Comparison of ENCODE assay signal across 1 cellular context in the genomic region with DNA sequence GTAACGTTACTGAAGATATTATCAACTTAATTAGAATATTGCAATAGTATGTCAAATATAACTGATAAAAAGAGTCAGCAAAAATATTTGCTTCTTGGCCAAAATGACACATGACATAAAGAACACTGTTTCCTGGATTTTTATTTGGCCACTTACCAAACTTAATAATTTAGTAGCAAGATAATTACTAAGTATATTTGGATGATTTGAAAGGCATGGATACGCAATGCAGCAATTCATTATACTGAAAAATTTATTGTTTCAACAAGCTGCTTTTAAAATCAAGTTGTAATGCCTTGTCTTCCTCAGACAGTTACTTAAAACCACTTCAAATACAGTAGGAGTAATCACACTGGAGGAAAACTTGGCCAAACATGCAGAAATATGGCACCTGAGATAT.
TF ChIP-seq lines count a peak whose summit lies in the region.

No MANE protein-coding gene starts in this region.

TF ChIP-seq in SK-N-SH treated with all-trans-retinoic acid at 6 μM for 48 hours, 23 proteins besides CTCF, POLR2A, EP300 and RAD21 (continued from another document):
- TF ChIP-seq, protein P1, sequence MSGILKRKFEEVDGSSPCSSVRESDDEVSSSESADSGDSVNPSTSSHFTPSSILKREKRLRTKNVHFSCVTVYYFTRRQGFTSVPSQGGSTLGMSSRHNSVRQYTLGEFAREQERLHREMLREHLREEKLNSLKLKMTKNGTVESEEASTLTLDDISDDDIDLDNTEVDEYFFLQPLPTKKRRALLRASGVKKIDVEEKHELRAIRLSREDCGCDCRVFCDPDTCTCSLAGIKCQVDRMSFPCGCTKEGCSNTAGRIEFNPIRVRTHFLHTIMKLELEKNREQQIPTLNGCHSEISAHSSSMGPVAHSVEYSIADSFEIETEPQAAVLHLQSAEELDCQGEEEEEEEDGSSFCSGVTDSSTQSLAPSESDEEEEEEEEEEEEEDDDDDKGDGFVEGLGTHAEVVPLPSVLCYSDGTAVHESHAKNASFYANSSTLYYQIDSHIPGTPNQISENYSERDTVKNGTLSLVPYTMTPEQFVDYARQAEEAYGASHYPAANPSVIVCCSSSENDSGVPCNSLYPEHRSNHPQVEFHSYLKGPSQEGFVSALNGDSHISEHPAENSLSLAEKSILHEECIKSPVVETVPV (CRISPR knock-in tag; IDR thresholded peaks at IDR 0.05): 0 out of 2 replicates have a peak, but pooled peaks have one; percentile 26
